23 cellular contexts compared by ENCODE assay signal in genomic region chr7:102098986-102099385, GRCh38.
A peak's percentile ranks its signal among the peaks of the same experiment; 100 is the strongest.
DNase-seq lines count a peak whose midpoint lies in the region; ATAC-seq and TF ChIP-seq lines count a peak whose summit lies in the region.
"Had no signal": no experiment of that assay in that cellular context is flagged by ENCODE, and none has a peak within 500 bp of the region (broad histone marks: within the 10 kb centered on the region; RNA-seq: fewer than 3 reads in every experiment).

No MANE protein-coding gene starts in this region.

- peak; percentile 43 for DNase-seq in activated effector memory CD4-positive, alpha-beta T cell treated with anti-CD3 and anti-CD28 coated beads, Interleukin-2, amount 50 U/mL, for 16 hours
- DNase-seq in activated effector memory CD4-positive, alpha-beta T cell treated with Interleukin-2 at 50 U/mL for 16 hours: no peak
- DNase-seq in WTC11 (ENCODE audit: low spot score): no peak
- DNase-seq in hepatocyte (ENCODE audit: low spot score): no peak
- DNase-seq in suprapubic skin (ENCODE audit: low spot score in 2 of 2): peak; percentile 26 to 54
- DNase-seq in HT-29 (ENCODE audit: low spot score): no peak
- DNase-seq in NCI-H2107 (lab: John Stamatoyannopoulos, UW): no peak
- DNase-seq in HFFc6: no peak
- DNase-seq: 8988T; CD4-positive, alpha-beta memory T cell; DND-41; KG1; NCI-H1092; NCI-H1436 treated with DMSO at 0.1 percent for 48 hours; NCI-H2029; NCI-H345; NCI-H524; NCI-H82 had no signal

- peaks cover 29% of the 10 kb centered on the region for H3K79me2 ChIP-seq in hepatocyte

- CTCF ChIA-PET in WTC11 (lab: Charles Lee): no interaction called here

- H3K27me3 Mint-ChIP-seq in WTC11 (ENCODE audit: low read depth) (no peaks in the 10 kb centered on the region), HFFc6 (ENCODE audit: insufficient read depth) (no peaks in the 10 kb centered on the region)
- H3K27me3 Mint-ChIP-seq: CD4-positive, alpha-beta memory T cell had no signal

- H3K4me3 ChIP-seq in hepatocyte (no peak overlapping the region), suprapubic skin (no peak overlapping the region)
- H3K4me3 ChIP-seq: BLaER1 treated with 17β-estradiol and CSF1 and Interleukin-3, amounts not matched to agents 10 nM and 100 nM; GM12878; GM23338; SJSA1 had no signal

- no peak for TF ChIP-seq CTCF in WTC11 (IDR thresholded peaks at IDR 0.05)
- no peak for TF ChIP-seq CTCF in hepatocyte (IDR thresholded peaks at IDR 0.05; ENCODE audit: poor library complexity)
- no peak for TF ChIP-seq CTCF in suprapubic skin (IDR thresholded peaks at IDR 0.05)
- no peak for TF ChIP-seq CTCF in HFFc6 (IDR thresholded peaks at IDR 0.05)

- H3K27me3 ChIP-seq in hepatocyte: no peaks in the 10 kb centered on the region
- no peaks in the 10 kb centered on the region for H3K27me3 ChIP-seq in suprapubic skin
- H3K27me3 ChIP-seq: BLaER1 treated with 17β-estradiol and CSF1 and Interleukin-3, amounts not matched to agents 10 nM and 100 nM; SJSA1 had no signal

- POLR2A ChIA-PET in WTC11 (lab: Charles Lee): no interaction called here

- no peak for TF ChIP-seq EP300 in suprapubic skin (IDR thresholded peaks at IDR 0.05)

- H3K9me2 ChIP-seq in hepatocyte (replicated peaks; ENCODE audit: insufficient read depth): no peaks in the 10 kb centered on the region

- H3K27ac Mint-ChIP-seq in WTC11 (peak overlapping the region; percentile 76), HFFc6 (no peak overlapping the region)
- H3K27ac Mint-ChIP-seq: CD4-positive, alpha-beta memory T cell; GM23338 had no signal

- TF ChIP-seq POLR2A in suprapubic skin (IDR thresholded peaks at IDR 0.05): no peak

- H3K36me3 ChIP-seq in hepatocyte (replicated peaks; ENCODE audit: insufficient read depth, low read depth) (no peaks in the 10 kb centered on the region), suprapubic skin (peaks cover 12% of the 10 kb centered on the region)

- H3K4me1 ChIP-seq in hepatocyte (ENCODE audit: insufficient read depth): peaks cover 32% of the 10 kb centered on the region
- peaks cover 7% of the 10 kb centered on the region for H3K4me1 ChIP-seq in suprapubic skin
- H3K4me1 ChIP-seq: SJSA1 had no signal

- no peak overlapping the region for H3K4me2 ChIP-seq in hepatocyte
- H3K4me2 ChIP-seq: BLaER1 treated with 17β-estradiol and CSF1 and Interleukin-3, amounts not matched to agents 10 nM and 100 nM; GM23338 had no signal

- no peak for ATAC-seq in WTC11
- ATAC-seq: GM12878, GM23338, Right ventricle myocardium inferior had no signal

- H3K9me3 Mint-ChIP-seq in WTC11: no peaks in the 10 kb centered on the region
- H3K9me3 Mint-ChIP-seq in HFFc6: no peaks in the 10 kb centered on the region
- H3K9me3 Mint-ChIP-seq: GM23338 had no signal

- H3K9me3 ChIP-seq in hepatocyte (ENCODE audit: low read depth) (no peaks in the 10 kb centered on the region), suprapubic skin (no peaks in the 10 kb centered on the region)
- H3K9me3 ChIP-seq: BLaER1 treated with 17β-estradiol and CSF1 and Interleukin-3, amounts not matched to agents 10 nM and 100 nM; SJSA1 had no signal

- H2AFZ ChIP-seq in hepatocyte: no peak overlapping the region
- H2AFZ ChIP-seq: GM23338 had no signal

- H3K36me3 Mint-ChIP-seq in WTC11 (peaks cover 11% of the 10 kb centered on the region), HFFc6 (ENCODE audit: low read depth) (peaks cover 10% of the 10 kb centered on the region; the same call in 1 of the 2 replicates)

- H3K27ac ChIP-seq in hepatocyte: peak overlapping the region; percentile 99
- no peak overlapping the region for H3K27ac ChIP-seq in suprapubic skin
- H3K27ac ChIP-seq: BLaER1 treated with 17β-estradiol and CSF1 and Interleukin-3, amounts not matched to agents 10 nM and 100 nM; SJSA1 had no signal

- WGBS in hepatocyte (ENCODE audit: low lambda C conversion rate, missing lambda C conversion rate): 95% methylated on average over 6 of the region's 6 CpGs
- WGBS in suprapubic skin: 97% methylated on average over 6 of the region's 6 CpGs

- no peaks in the 10 kb centered on the region for H4K20me1 ChIP-seq in hepatocyte (ENCODE audit: insufficient read depth, poor library complexity, severe bottlenecking)

- H3K4me1 Mint-ChIP-seq in WTC11 (peaks cover 22% of the 10 kb centered on the region), HFFc6 (ENCODE audit: low read depth) (peaks cover 17% of the 10 kb centered on the region)
- H3K4me1 Mint-ChIP-seq: CD4-positive, alpha-beta memory T cell had no signal

- H3K4me3 Mint-ChIP-seq in WTC11 (no peak overlapping the region), HFFc6 (no peak overlapping the region)
- H3K4me3 Mint-ChIP-seq: CD4-positive, alpha-beta memory T cell; GM23338 had no signal

TF ChIP-seq in WTC11, 78 proteins besides CTCF, POLR2A, EP300 and RAD21:
- TF ChIP-seq FOXP4 (CRISPR knock-in tag; IDR thresholded peaks at IDR 0.05) (no peak), OVOL2 (CRISPR knock-in tag; IDR thresholded peaks at IDR 0.05; ENCODE audit: borderline replicate concordance) (no peak), GRHL2 (CRISPR knock-in tag; IDR thresholded peaks at IDR 0.05; ENCODE audit: insufficient replicate concordance, severe bottlenecking) (no peak), ATF3 (CRISPR knock-in tag; conservative IDR thresholded peaks at IDR 0.05) (no peak), ZNF423 (CRISPR knock-in tag; IDR thresholded peaks at IDR 0.05) (no peak)
TF ChIP-seq in WTC11: peak in this region for 0.

Comparison
In these comparisons a context has a peak if more than half of its experiments do, and no peak if none do; other contexts are left out.
1. DNase-seq: peak in activated effector memory CD4-positive, alpha-beta T cell treated with anti-CD3 and anti-CD28 coated beads, Interleukin-2, amount 50 U/mL, for 16 hours (single experiment) and suprapubic skin (2 of 2); none in activated effector memory CD4-positive, alpha-beta T cell treated with Interleukin-2 at 50 U/mL for 16 hours (single experiment), WTC11 (single experiment), hepatocyte (single experiment), HT-29 (single experiment), NCI-H2107 (single experiment) and HFFc6 (single experiment).